ENCODE assay signal across 1 cellular context in the genomic region with DNA sequence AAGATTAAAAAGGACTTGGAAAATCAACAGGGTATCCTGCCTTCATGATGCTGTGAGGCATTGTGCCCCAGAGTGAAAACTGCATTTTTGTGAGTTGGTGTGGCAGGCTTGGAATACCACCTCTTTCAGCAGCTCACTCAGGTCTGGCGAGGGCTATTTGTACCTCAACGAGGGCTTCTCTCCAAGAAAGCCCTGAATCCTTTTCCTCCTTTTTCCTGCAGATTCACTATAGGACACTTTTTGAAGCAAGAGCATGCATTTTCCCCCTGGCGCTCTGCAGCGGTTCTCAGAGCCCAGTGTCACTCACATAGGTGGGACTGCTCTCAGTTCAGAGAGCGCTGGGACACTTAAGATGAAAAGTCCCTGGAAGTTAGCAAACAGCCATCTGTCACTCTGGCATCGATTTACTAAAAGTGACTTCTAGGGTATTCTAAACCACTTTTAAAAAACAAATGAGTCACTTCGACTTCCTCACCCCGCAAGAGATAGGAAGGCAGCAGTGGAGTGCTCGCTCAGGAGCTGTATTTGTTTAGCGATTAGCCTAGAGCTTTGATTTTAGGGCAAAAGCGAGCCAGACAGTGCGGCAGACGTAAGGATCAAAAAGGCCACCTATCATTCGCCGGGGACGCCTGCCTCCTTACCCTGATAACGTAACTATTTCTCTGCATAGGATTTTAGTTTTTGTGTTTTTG.
TF ChIP-seq lines count a peak whose summit lies in the region.

No MANE protein-coding gene starts in this region.

TF ChIP-seq in HepG2, 621 proteins besides CTCF, POLR2A, EP300 and RAD21 (continued from another document and continues in another):
- TF ChIP-seq ZNF331 (CRISPR knock-in tag; IDR thresholded peaks at IDR 0.05) (peak; percentile 60; the same call in 1 of the 2 replicates), HOXA9 (CRISPR knock-in tag; IDR thresholded peaks at IDR 0.05; ENCODE audit: borderline replicate concordance) (no peak), SNAPC2 (CRISPR knock-in tag; IDR thresholded peaks at IDR 0.05) (no peak), NCOR1 (IDR thresholded peaks at IDR 0.05; ENCODE audit: borderline replicate concordance, low read length) (peak; percentile 82; the same call in 1 of the 2 replicates), RXRB (CRISPR knock-in tag; IDR thresholded peaks at IDR 0.05; ENCODE audit: borderline replicate concordance) (peak; percentile 92), ZNF251 (CRISPR knock-in tag; IDR thresholded peaks at IDR 0.05) (no peak), PHF21A (CRISPR knock-in tag; IDR thresholded peaks at IDR 0.05) (peak; percentile 92), PHF5A (CRISPR knock-in tag; IDR thresholded peaks at IDR 0.05; ENCODE audit: low read depth, unreplicated experiment) (peak; percentile 25), DR1 (CRISPR knock-in tag; IDR thresholded peaks at IDR 0.05) (no peak), SMYD3 (CRISPR knock-in tag; IDR thresholded peaks at IDR 0.05) (no peak), TOPORS (CRISPR knock-in tag; IDR thresholded peaks at IDR 0.05) (no peak), NR1H2 (CRISPR knock-in tag; IDR thresholded peaks at IDR 0.05; ENCODE audit: borderline replicate concordance, low read depth) (no peak), GFI1 (CRISPR knock-in tag; IDR thresholded peaks at IDR 0.05; ENCODE audit: borderline replicate concordance) (peak; percentile 99), ESRRA (CRISPR knock-in tag; IDR thresholded peaks at IDR 0.05; ENCODE audit: low read depth) (no peak), ZMAT3 (CRISPR knock-in tag; conservative IDR thresholded peaks at IDR 0.05) (no peak), TEAD2 (CRISPR knock-in tag; IDR thresholded peaks at IDR 0.05) (no peak), ZNF350 (CRISPR knock-in tag; IDR thresholded peaks at IDR 0.05; ENCODE audit: borderline replicate concordance, low read depth) (no peak; the same call in 1 of the 2 replicates)
- TF ChIP-seq, protein P1, sequence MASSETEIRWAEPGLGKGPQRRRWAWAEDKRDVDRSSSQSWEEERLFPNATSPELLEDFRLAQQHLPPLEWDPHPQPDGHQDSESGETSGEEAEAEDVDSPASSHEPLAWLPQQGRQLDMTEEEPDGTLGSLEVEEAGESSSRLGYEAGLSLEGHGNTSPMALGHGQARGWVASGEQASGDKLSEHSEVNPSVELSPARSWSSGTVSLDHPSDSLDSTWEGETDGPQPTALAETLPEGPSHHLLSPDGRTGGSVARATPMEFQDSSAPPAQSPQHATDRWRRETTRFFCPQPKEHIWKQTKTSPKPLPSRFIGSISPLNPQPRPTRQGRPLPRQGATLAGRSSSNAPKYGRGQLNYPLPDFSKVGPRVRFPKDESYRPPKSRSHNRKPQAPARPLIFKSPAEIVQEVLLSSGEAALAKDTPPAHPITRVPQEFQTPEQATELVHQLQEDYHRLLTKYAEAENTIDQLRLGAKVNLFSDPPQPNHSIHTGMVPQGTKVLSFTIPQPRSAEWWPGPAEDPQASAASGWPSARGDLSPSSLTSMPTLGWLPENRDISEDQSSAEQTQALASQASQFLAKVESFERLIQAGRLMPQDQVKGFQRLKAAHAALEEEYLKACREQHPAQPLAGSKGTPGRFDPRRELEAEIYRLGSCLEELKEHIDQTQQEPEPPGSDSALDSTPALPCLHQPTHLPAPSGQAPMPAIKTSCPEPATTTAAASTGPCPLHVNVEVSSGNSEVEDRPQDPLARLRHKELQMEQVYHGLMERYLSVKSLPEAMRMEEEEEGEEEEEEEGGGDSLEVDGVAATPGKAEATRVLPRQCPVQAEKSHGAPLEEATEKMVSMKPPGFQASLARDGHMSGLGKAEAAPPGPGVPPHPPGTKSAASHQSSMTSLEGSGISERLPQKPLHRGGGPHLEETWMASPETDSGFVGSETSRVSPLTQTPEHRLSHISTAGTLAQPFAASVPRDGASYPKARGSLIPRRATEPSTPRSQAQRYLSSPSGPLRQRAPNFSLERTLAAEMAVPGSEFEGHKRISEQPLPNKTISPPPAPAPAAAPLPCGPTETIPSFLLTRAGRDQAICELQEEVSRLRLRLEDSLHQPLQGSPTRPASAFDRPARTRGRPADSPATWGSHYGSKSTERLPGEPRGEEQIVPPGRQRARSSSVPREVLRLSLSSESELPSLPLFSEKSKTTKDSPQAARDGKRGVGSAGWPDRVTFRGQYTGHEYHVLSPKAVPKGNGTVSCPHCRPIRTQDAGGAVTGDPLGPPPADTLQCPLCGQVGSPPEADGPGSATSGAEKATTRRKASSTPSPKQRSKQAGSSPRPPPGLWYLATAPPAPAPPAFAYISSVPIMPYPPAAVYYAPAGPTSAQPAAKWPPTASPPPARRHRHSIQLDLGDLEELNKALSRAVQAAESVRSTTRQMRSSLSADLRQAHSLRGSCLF (CRISPR knock-in tag; IDR thresholded peaks at IDR 0.05; ENCODE audit: borderline replicate concordance), result no peak; the same call in 1 of the 2 replicates
- TF ChIP-seq, protein P2, sequence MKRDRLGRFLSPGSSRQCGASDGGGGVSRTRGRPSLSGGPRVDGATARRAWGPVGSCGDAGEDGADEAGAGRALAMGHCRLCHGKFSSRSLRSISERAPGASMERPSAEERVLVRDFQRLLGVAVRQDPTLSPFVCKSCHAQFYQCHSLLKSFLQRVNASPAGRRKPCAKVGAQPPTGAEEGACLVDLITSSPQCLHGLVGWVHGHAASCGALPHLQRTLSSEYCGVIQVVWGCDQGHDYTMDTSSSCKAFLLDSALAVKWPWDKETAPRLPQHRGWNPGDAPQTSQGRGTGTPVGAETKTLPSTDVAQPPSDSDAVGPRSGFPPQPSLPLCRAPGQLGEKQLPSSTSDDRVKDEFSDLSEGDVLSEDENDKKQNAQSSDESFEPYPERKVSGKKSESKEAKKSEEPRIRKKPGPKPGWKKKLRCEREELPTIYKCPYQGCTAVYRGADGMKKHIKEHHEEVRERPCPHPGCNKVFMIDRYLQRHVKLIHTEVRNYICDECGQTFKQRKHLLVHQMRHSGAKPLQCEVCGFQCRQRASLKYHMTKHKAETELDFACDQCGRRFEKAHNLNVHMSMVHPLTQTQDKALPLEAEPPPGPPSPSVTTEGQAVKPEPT (CRISPR knock-in tag; IDR thresholded peaks at IDR 0.05; ENCODE audit: low read depth), result no peak
- TF ChIP-seq, protein P3, sequence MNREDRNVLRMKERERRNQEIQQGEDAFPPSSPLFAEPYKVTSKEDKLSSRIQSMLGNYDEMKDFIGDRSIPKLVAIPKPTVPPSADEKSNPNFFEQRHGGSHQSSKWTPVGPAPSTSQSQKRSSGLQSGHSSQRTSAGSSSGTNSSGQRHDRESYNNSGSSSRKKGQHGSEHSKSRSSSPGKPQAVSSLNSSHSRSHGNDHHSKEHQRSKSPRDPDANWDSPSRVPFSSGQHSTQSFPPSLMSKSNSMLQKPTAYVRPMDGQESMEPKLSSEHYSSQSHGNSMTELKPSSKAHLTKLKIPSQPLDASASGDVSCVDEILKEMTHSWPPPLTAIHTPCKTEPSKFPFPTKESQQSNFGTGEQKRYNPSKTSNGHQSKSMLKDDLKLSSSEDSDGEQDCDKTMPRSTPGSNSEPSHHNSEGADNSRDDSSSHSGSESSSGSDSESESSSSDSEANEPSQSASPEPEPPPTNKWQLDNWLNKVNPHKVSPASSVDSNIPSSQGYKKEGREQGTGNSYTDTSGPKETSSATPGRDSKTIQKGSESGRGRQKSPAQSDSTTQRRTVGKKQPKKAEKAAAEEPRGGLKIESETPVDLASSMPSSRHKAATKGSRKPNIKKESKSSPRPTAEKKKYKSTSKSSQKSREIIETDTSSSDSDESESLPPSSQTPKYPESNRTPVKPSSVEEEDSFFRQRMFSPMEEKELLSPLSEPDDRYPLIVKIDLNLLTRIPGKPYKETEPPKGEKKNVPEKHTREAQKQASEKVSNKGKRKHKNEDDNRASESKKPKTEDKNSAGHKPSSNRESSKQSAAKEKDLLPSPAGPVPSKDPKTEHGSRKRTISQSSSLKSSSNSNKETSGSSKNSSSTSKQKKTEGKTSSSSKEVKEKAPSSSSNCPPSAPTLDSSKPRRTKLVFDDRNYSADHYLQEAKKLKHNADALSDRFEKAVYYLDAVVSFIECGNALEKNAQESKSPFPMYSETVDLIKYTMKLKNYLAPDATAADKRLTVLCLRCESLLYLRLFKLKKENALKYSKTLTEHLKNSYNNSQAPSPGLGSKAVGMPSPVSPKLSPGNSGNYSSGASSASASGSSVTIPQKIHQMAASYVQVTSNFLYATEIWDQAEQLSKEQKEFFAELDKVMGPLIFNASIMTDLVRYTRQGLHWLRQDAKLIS (CRISPR knock-in tag; IDR thresholded peaks at IDR 0.05), result no peak
- TF ChIP-seq, protein P4, sequence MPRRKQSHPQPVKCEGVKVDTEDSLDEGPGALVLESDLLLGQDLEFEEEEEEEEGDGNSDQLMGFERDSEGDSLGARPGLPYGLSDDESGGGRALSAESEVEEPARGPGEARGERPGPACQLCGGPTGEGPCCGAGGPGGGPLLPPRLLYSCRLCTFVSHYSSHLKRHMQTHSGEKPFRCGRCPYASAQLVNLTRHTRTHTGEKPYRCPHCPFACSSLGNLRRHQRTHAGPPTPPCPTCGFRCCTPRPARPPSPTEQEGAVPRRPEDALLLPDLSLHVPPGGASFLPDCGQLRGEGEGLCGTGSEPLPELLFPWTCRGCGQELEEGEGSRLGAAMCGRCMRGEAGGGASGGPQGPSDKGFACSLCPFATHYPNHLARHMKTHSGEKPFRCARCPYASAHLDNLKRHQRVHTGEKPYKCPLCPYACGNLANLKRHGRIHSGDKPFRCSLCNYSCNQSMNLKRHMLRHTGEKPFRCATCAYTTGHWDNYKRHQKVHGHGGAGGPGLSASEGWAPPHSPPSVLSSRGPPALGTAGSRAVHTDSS (CRISPR knock-in tag; conservative IDR thresholded peaks at IDR 0.05), result no peak
- TF ChIP-seq, protein P5, sequence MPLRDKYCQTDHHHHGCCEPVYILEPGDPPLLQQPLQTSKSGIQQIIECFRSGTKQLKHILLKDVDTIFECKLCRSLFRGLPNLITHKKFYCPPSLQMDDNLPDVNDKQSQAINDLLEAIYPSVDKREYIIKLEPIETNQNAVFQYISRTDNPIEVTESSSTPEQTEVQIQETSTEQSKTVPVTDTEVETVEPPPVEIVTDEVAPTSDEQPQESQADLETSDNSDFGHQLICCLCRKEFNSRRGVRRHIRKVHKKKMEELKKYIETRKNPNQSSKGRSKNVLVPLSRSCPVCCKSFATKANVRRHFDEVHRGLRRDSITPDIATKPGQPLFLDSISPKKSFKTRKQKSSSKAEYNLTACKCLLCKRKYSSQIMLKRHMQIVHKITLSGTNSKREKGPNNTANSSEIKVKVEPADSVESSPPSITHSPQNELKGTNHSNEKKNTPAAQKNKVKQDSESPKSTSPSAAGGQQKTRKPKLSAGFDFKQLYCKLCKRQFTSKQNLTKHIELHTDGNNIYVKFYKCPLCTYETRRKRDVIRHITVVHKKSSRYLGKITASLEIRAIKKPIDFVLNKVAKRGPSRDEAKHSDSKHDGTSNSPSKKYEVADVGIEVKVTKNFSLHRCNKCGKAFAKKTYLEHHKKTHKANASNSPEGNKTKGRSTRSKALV (CRISPR knock-in tag; IDR thresholded peaks at IDR 0.05), result no peak; the same call in 1 of the 2 replicates
- TF ChIP-seq, protein P6, sequence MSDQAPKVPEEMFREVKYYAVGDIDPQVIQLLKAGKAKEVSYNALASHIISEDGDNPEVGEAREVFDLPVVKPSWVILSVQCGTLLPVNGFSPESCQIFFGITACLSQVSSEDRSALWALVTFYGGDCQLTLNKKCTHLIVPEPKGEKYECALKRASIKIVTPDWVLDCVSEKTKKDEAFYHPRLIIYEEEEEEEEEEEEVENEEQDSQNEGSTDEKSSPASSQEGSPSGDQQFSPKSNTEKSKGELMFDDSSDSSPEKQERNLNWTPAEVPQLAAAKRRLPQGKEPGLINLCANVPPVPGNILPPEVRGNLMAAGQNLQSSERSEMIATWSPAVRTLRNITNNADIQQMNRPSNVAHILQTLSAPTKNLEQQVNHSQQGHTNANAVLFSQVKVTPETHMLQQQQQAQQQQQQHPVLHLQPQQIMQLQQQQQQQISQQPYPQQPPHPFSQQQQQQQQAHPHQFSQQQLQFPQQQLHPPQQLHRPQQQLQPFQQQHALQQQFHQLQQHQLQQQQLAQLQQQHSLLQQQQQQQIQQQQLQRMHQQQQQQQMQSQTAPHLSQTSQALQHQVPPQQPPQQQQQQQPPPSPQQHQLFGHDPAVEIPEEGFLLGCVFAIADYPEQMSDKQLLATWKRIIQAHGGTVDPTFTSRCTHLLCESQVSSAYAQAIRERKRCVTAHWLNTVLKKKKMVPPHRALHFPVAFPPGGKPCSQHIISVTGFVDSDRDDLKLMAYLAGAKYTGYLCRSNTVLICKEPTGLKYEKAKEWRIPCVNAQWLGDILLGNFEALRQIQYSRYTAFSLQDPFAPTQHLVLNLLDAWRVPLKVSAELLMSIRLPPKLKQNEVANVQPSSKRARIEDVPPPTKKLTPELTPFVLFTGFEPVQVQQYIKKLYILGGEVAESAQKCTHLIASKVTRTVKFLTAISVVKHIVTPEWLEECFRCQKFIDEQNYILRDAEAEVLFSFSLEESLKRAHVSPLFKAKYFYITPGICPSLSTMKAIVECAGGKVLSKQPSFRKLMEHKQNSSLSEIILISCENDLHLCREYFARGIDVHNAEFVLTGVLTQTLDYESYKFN (CRISPR knock-in tag; conservative IDR thresholded peaks at IDR 0.05), result peak; percentile 87
- TF ChIP-seq, protein P7, sequence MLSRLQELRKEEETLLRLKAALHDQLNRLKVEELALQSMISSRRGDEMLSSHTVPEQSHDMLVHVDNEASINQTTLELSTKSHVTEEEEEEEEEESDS (CRISPR knock-in tag; IDR thresholded peaks at IDR 0.05; ENCODE audit: borderline replicate concordance), result no peak
- TF ChIP-seq, protein P8, sequence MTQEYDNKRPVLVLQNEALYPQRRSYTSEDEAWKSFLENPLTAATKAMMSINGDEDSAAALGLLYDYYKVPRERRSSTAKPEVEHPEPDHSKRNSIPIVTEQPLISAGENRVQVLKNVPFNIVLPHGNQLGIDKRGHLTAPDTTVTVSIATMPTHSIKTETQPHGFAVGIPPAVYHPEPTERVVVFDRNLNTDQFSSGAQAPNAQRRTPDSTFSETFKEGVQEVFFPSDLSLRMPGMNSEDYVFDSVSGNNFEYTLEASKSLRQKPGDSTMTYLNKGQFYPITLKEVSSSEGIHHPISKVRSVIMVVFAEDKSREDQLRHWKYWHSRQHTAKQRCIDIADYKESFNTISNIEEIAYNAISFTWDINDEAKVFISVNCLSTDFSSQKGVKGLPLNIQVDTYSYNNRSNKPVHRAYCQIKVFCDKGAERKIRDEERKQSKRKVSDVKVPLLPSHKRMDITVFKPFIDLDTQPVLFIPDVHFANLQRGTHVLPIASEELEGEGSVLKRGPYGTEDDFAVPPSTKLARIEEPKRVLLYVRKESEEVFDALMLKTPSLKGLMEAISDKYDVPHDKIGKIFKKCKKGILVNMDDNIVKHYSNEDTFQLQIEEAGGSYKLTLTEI (CRISPR knock-in tag; conservative IDR thresholded peaks at IDR 0.05), result no peak
- TF ChIP-seq, protein P9, sequence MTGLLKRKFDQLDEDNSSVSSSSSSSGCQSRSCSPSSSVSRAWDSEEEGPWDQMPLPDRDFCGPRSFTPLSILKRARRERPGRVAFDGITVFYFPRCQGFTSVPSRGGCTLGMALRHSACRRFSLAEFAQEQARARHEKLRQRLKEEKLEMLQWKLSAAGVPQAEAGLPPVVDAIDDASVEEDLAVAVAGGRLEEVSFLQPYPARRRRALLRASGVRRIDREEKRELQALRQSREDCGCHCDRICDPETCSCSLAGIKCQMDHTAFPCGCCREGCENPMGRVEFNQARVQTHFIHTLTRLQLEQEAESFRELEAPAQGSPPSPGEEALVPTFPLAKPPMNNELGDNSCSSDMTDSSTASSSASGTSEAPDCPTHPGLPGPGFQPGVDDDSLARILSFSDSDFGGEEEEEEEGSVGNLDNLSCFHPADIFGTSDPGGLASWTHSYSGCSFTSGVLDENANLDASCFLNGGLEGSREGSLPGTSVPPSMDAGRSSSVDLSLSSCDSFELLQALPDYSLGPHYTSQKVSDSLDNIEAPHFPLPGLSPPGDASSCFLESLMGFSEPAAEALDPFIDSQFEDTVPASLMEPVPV (CRISPR knock-in tag; IDR thresholded peaks at IDR 0.05), result 0 out of 2 replicates have a peak, but pooled peaks have one; percentile 5
